8 cellular contexts compared by ENCODE assay signal in genomic region chr4:76589872-76590846, GRCh38.
DNase-seq lines count a peak whose midpoint lies in the region; ATAC-seq and TF ChIP-seq lines count a peak whose summit lies in the region.

No MANE protein-coding gene starts in this region.

- no peaks in the 10 kb centered on the region for H3K79me2 ChIP-seq in GM23248 (ENCODE audit: insufficient read depth)

- no peak overlapping the region for H3K4me3 Mint-ChIP-seq in activated T-cell treated with anti-CD3 and anti-CD28 coated beads, Interleukin-2, amount 50 U/mL, for 24 hours

- H3K9me2 ChIP-seq in GM23248 (ENCODE audit: insufficient read depth), result no peaks in the 10 kb centered on the region

- peak overlapping the region; percentile 84 for H3K9ac ChIP-seq in GM23248

- WGBS in GM23248 (ENCODE audit: low coverage in 1 of 2, low lambda C conversion rate in 2 of 2, missing lambda C conversion rate in 2 of 2), 2 experiments, result 48% methylated on average over 10 of the region's 10 CpGs

- H3K27ac Mint-ChIP-seq in activated T-cell treated with anti-CD3 and anti-CD28 coated beads, Interleukin-2, amount 50 U/mL, for 24 hours, result no peak overlapping the region

- peaks cover 35% of the 10 kb centered on the region for H3K4me1 ChIP-seq in GM23248 (ENCODE audit: insufficient read depth)

- H2AFZ ChIP-seq in GM23248, result peak overlapping the region; percentile 35; the same call in 1 of the 2 replicates

- peaks cover 67% of the 10 kb centered on the region for H3K27me3 Mint-ChIP-seq in activated T-cell treated with anti-CD3 and anti-CD28 coated beads, Interleukin-2, amount 50 U/mL, for 24 hours

- no peaks in the 10 kb centered on the region for H3K9me3 Mint-ChIP-seq in activated T-cell treated with anti-CD3 and anti-CD28 coated beads, Interleukin-2, amount 50 U/mL, for 24 hours

- DNase-seq in GM23248, result peak; percentile 90
- peak; percentile 60 for DNase-seq in amniotic stem cell (lab: John Stamatoyannopoulos, UW)
- DNase-seq in hepatic stellate cell (ENCODE audit: low spot score), result peak; percentile 79
- peak; percentile 95 for DNase-seq in retinal pigment epithelial cell (ENCODE audit: low read depth)
- DNase-seq in DMS53 (lab: John Stamatoyannopoulos, UW), result no peak
- no peak for DNase-seq in DMS153 (lab: John Stamatoyannopoulos, UW)
- no peak for DNase-seq in activated T-cell treated with anti-CD3 and anti-CD28 coated beads, Interleukin-2, amount 50 U/mL, for 24 hours

- H3K36me3 Mint-ChIP-seq in activated T-cell treated with anti-CD3 and anti-CD28 coated beads, Interleukin-2, amount 50 U/mL, for 24 hours (ENCODE audit: low read depth), result no peaks in the 10 kb centered on the region

- peaks cover 8% of the 10 kb centered on the region for H3K4me1 Mint-ChIP-seq in activated T-cell treated with anti-CD3 and anti-CD28 coated beads, Interleukin-2, amount 50 U/mL, for 24 hours (ENCODE audit: low read depth)

- H4K20me1 ChIP-seq in GM23248 (ENCODE audit: insufficient read depth), result no peaks in the 10 kb centered on the region

- in situ Hi-C loops in GM23248 (cut with MboI), result no loop called here

- peak overlapping the region; percentile 25 for H3K4me3 ChIP-seq in GM23248
- H3K4me3 ChIP-seq in retinal pigment epithelial cell (ENCODE audit: low read length), result peak overlapping the region; percentile 22

- H3K4me2 ChIP-seq in GM23248 (ENCODE audit: unreplicated experiment), result peak overlapping the region; percentile 72

- peaks cover 30% of the 10 kb centered on the region for H3F3A ChIP-seq in GM23248 (ENCODE audit: insufficient read depth)

- H3K36me3 ChIP-seq in GM23248 (ENCODE audit: low read depth), result no peaks in the 10 kb centered on the region

- peak overlapping the region; percentile 97 for H3K27ac ChIP-seq in GM23248

- no peak for TF ChIP-seq CTCF in retinal pigment epithelial cell (conservative IDR thresholded peaks at IDR 0.05; ENCODE audit: low read depth, low read length)

- no peak for ATAC-seq in GM19397 (IDR thresholded peaks at IDR 0.05; ENCODE audit: unreplicated experiment)

- H3K27me3 ChIP-seq in GM23248 (replicated peaks; ENCODE audit: insufficient read depth), result no peaks in the 10 kb centered on the region

- no peaks in the 10 kb centered on the region for H3K9me3 ChIP-seq in GM23248 (ENCODE audit: low read depth)

Comparison
In these comparisons a context has a peak if more than half of its experiments do, and no peak if none do; other contexts are left out.
1. DNase-seq: peak in GM23248 (single experiment), amniotic stem cell (single experiment), hepatic stellate cell (single experiment) and retinal pigment epithelial cell (single experiment); none in DMS53 (single experiment), DMS153 (single experiment) and activated T-cell treated with anti-CD3 and anti-CD28 coated beads, Interleukin-2, amount 50 U/mL, for 24 hours (single experiment).